Comparison of ENCODE assay signal across 8 cellular contexts in genomic region chr21:33229099-33229775, GRCh38. TPM values are rescaled to one million over a fixed set of nuclear protein-coding genes. Genes with fewer than 3 reads are reported as not detected.
DNase-seq lines count a peak whose midpoint lies in the region; ATAC-seq and TF ChIP-seq lines count a peak whose summit lies in the region.

No MANE protein-coding gene starts in this region.

- peaks cover 35% of the 10 kb centered on the region for H3K4me1 ChIP-seq in lower lobe of right lung

- no peak for TF ChIP-seq CTCF in lower lobe of right lung (IDR thresholded peaks at IDR 0.05)

- no peak for ATAC-seq in stimulated activated naive CD8-positive, alpha-beta T cell treated with anti-CD3 and anti-CD28 coated beads, Interleukin-15, Interleukin-2, amounts not matched to agents 100 U/mL and 50 U/mL, for 24 hours
- ATAC-seq in activated T-helper 17 cell treated with anti-CD3 and anti-CD28 coated beads, Interleukin-2, amount 50 U/mL, for 72 hours (replicated peaks) = no peak
- ATAC-seq in lower lobe of right lung = no peak
- ATAC-seq in HG03342 (IDR thresholded peaks at IDR 0.05; ENCODE audit: unreplicated experiment) = no peak
- ATAC-seq in GM18909 (IDR thresholded peaks at IDR 0.05; ENCODE audit: poor library complexity, unreplicated experiment) = no peak

- H3K4me1 Mint-ChIP-seq in stimulated activated naive CD8-positive, alpha-beta T cell treated with anti-CD3 and anti-CD28 coated beads, Interleukin-15, Interleukin-2, amounts not matched to agents 100 ng/mL and 50 ng/mL, for 24 hours (ENCODE audit: low read depth) = peaks cover 53% of the 10 kb centered on the region
- peaks cover 24% of the 10 kb centered on the region for H3K4me1 Mint-ChIP-seq in activated T-helper 17 cell treated with anti-CD3 and anti-CD28 coated beads, Interleukin-2, amount 50 U/mL, for 72 hours

- H3K4me3 Mint-ChIP-seq in stimulated activated naive CD8-positive, alpha-beta T cell treated with anti-CD3 and anti-CD28 coated beads, Interleukin-15, Interleukin-2, amounts not matched to agents 100 ng/mL and 50 ng/mL, for 24 hours = peak overlapping the region; percentile 89
- peak overlapping the region; percentile 67 for H3K4me3 Mint-ChIP-seq in activated T-helper 17 cell treated with anti-CD3 and anti-CD28 coated beads, Interleukin-2, amount 50 U/mL, for 72 hours

- H3K27me3 Mint-ChIP-seq in stimulated activated naive CD8-positive, alpha-beta T cell treated with anti-CD3 and anti-CD28 coated beads, Interleukin-15, Interleukin-2, amounts not matched to agents 100 ng/mL and 50 ng/mL, for 24 hours = no peaks in the 10 kb centered on the region
- no peaks in the 10 kb centered on the region for H3K27me3 Mint-ChIP-seq in activated T-helper 17 cell treated with anti-CD3 and anti-CD28 coated beads, Interleukin-2, amount 50 U/mL, for 72 hours

- peaks cover 22% of the 10 kb centered on the region for H3K36me3 Mint-ChIP-seq in stimulated activated naive CD8-positive, alpha-beta T cell treated with anti-CD3 and anti-CD28 coated beads, Interleukin-15, Interleukin-2, amounts not matched to agents 100 ng/mL and 50 ng/mL, for 24 hours (ENCODE audit: low read depth)
- H3K36me3 Mint-ChIP-seq in activated T-helper 17 cell treated with anti-CD3 and anti-CD28 coated beads, Interleukin-2, amount 50 U/mL, for 72 hours (ENCODE audit: low read depth) = peaks cover 32% of the 10 kb centered on the region

- H3K27me3 ChIP-seq in lower lobe of right lung (ENCODE audit: low read depth) = no peaks in the 10 kb centered on the region

- H3K9me3 ChIP-seq in lower lobe of right lung = no peaks in the 10 kb centered on the region

- peak overlapping the region; percentile 99 for H3K27ac ChIP-seq in lower lobe of right lung

- no peak for DNase-seq in stimulated activated naive CD8-positive, alpha-beta T cell treated with anti-CD3 and anti-CD28 coated beads, Interleukin-15, Interleukin-2, amounts not matched to agents 100 U/mL and 50 U/mL, for 24 hours
- DNase-seq in lower lobe of right lung (no peak), NCI-H1092 treated with DMSO at 0.1 percent for 48 hours (lab: John Stamatoyannopoulos, UW) (no peak), DMS79 (lab: John Stamatoyannopoulos, UW) (no peak)

- no peaks in the 10 kb centered on the region for H3K9me3 Mint-ChIP-seq in stimulated activated naive CD8-positive, alpha-beta T cell treated with anti-CD3 and anti-CD28 coated beads, Interleukin-15, Interleukin-2, amounts not matched to agents 100 ng/mL and 50 ng/mL, for 24 hours
- H3K9me3 Mint-ChIP-seq in activated T-helper 17 cell treated with anti-CD3 and anti-CD28 coated beads, Interleukin-2, amount 50 U/mL, for 72 hours = no peaks in the 10 kb centered on the region

- H3K4me3 ChIP-seq in lower lobe of right lung = peak overlapping the region; percentile 95

- intact Hi-C loops in lower lobe of right lung (cut with DNase I) = no loop called here

- H3K36me3 ChIP-seq in lower lobe of right lung = no peaks in the 10 kb centered on the region

- H3K27ac Mint-ChIP-seq in stimulated activated naive CD8-positive, alpha-beta T cell treated with anti-CD3 and anti-CD28 coated beads, Interleukin-15, Interleukin-2, amounts not matched to agents 100 ng/mL and 50 ng/mL, for 24 hours = peak overlapping the region; percentile 74
- H3K27ac Mint-ChIP-seq in activated T-helper 17 cell treated with anti-CD3 and anti-CD28 coated beads, Interleukin-2, amount 50 U/mL, for 72 hours = peak overlapping the region; percentile 47

RNA-seq across cellular contexts. Expression of gene IFNAR2, which starts 0.5 kb away (rescaled TPM):
- 10 to 100 TPM; 34.6 to 35.4 TPM for total RNA-seq in activated T-helper 17 cell treated with anti-CD3 and anti-CD28 coated beads, Interleukin-2, amount 50 U/mL, for 72 hours
- 34.5 TPM for total RNA-seq in lower lobe of right lung

RNA-seq across cellular contexts. Expression of gene IL10RB, which starts 36.9 kb away (rescaled TPM):
- 10 to 100 TPM; 30.1 to 46.7 TPM for total RNA-seq in activated T-helper 17 cell treated with anti-CD3 and anti-CD28 coated beads, Interleukin-2, amount 50 U/mL, for 72 hours
- 49.1 TPM for total RNA-seq in lower lobe of right lung
